ENCODE assay signal across 2 cellular contexts in genomic region chr17:81934098-81934757, GRCh38.
A peak's percentile ranks its signal among the peaks of the same experiment; 100 is the strongest.
TF ChIP-seq lines count a peak whose summit lies in the region.

No MANE protein-coding gene starts in this region.

TF ChIP-seq in HCT116, 20 proteins besides CTCF, POLR2A, EP300 and RAD21:
- TF ChIP-seq, protein P1, sequence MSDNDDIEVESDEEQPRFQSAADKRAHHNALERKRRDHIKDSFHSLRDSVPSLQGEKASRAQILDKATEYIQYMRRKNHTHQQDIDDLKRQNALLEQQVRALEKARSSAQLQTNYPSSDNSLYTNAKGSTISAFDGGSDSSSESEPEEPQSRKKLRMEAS (IDR thresholded peaks at IDR 0.05), result no peak
- no peak for TF ChIP-seq SP1 (IDR thresholded peaks at IDR 0.05; ENCODE audit: low read depth)
- no peak for TF ChIP-seq CEBPB (IDR thresholded peaks at IDR 0.05; ENCODE audit: low read depth)
- TF ChIP-seq SIN3A (IDR thresholded peaks at IDR 0.05; ENCODE audit: low read depth), result no peak
- TF ChIP-seq ZFX (IDR thresholded peaks at IDR 0.05), result no peak
- TF ChIP-seq ELF1 (IDR thresholded peaks at IDR 0.05; ENCODE audit: borderline replicate concordance, low read depth), result no peak

TF ChIP-seq in K562, 482 proteins besides CTCF, POLR2A, EP300 and RAD21:
- TF ChIP-seq POLR2G (IDR thresholded peaks at IDR 0.05; ENCODE audit: low read depth, low read length) (0 out of 2 replicates have a peak, but pooled peaks have one; percentile 31), RBFOX2 (IDR thresholded peaks at IDR 0.05; ENCODE audit: low read depth, low read length) (peak; percentile 53), PHF8 (IDR thresholded peaks at IDR 0.05; ENCODE audit: borderline replicate concordance, low read length) (0 out of 2 replicates have a peak, but pooled peaks have one; percentile 0), PRPF4 (IDR thresholded peaks at IDR 0.05; ENCODE audit: insufficient read depth, low read depth, low read length, poor library complexity, severe bottlenecking) (no peak)
